Comparison of ENCODE assay signal across 14 cellular contexts in genomic region chr1:178573330-178573729, GRCh38.
DNase-seq lines count a peak whose midpoint lies in the region; ATAC-seq and TF ChIP-seq lines count a peak whose summit lies in the region.
"Had no signal": no experiment of that assay in that cellular context is flagged by ENCODE, and none has a peak within 500 bp of the region (broad histone marks: within the 10 kb centered on the region; RNA-seq: fewer than 3 reads in every experiment).

No MANE protein-coding gene starts in this region.

- ATAC-seq in GM19351 (IDR thresholded peaks at IDR 0.05; ENCODE audit: unreplicated experiment) (peak; percentile 85), HG02885 (IDR thresholded peaks at IDR 0.05; ENCODE audit: poor library complexity, unreplicated experiment) (peak; percentile 78), HG03521 (IDR thresholded peaks at IDR 0.05; ENCODE audit: unreplicated experiment) (peak; percentile 71), left lobe of liver (no peak)
- ATAC-seq: Panc1 had no signal

- H3K4me3 ChIP-seq in GM12865 (ENCODE audit: low read depth, low read length): no peak overlapping the region
- H3K4me3 ChIP-seq: cardiac muscle cell, lung, vagina had no signal

- DNase-seq in GM12865 (ENCODE audit: low read depth) (peak; percentile 55), left lobe of liver (ENCODE audit: low spot score) (no peak), GM10266 (ENCODE audit: extremely low spot score) (no peak), NCI-H748 (lab: John Stamatoyannopoulos, UW; ENCODE audit: unreplicated experiment) (no peak), NCI-H1417 (lab: John Stamatoyannopoulos, UW) (no peak)
- DNase-seq: activated CD4-positive, alpha-beta T cell treated with anti-CD3 and anti-CD28 coated beads, Interleukin-2, amount 50 U/mL, for 48 hours; occipital lobe had no signal

- no peak for TF ChIP-seq CTCF in GM12865 (IDR thresholded peaks at IDR 0.05; ENCODE audit: insufficient read depth, low read depth, low read length, missing control alignments)
- no peak for TF ChIP-seq CTCF in GM10266 (IDR thresholded peaks at IDR 0.05; ENCODE audit: control insufficient read depth, insufficient read depth, low read depth, missing control alignments)
